In the genomic region with DNA sequence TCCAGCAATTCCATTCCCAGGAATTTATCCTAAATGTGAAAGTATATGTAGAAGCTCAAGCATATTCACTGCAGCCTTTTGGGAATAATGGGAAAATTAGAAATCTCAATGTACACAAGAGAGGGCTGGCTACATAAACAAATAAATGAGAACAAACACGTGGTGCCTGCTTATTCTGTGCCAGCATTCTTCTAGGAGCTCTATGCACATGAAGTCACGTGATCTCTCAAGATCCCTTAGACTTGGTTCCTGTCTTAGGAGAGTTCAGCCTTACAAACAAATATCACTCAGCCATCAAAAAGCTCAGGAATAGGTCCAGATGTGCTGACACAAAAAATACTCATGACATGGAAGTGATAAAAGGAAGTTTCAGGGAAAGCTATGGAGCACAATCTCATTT, we compare ENCODE assay signal across 31 cellular contexts.
"Had no signal": no experiment of that assay in that cellular context is flagged by ENCODE, and none has a peak within 500 bp of the region (broad histone marks: within the 10 kb centered on the region; RNA-seq: fewer than 3 reads in every experiment).

No MANE protein-coding gene starts in this region.

- H3K27ac ChIP-seq: adrenal gland, KMS-11, Peyer's patch, RWPE1, SJCRH30 had no signal

- H3K36me3 ChIP-seq: adrenal gland, breast epithelium, MG63, Peyer's patch, SJCRH30 had no signal

- H3K4me1 ChIP-seq: adrenal gland, breast epithelium, Peyer's patch had no signal

- ATAC-seq: activated CD4-positive, CD25-positive, alpha-beta regulatory T cell treated with anti-CD3 and anti-CD28 coated beads, Interleukin-2, amount 50 U/mL, for 24 hours; activated CD8-positive, alpha-beta T cell treated with anti-CD3 and anti-CD28 coated beads for 36 hours; activated T-cell treated with anti-CD3 and anti-CD28 coated beads, Interleukin-2, amount 50 U/mL, for 72 hours had no signal

- H3K4me3 ChIP-seq: adrenal gland, breast epithelium, MG63, Peyer's patch, SJCRH30 had no signal

- DNase-seq: activated CD4-positive, alpha-beta T cell treated with anti-CD3 and anti-CD28 coated beads for 4 hours; activated CD8-positive, alpha-beta memory T cell treated with anti-CD3 and anti-CD28 coated beads, Interleukin-2, amount 50 U/mL, for 4 hours; activated CD8-positive, alpha-beta T cell treated with anti-CD3 and anti-CD28 coated beads for 36 hours; activated gamma-delta T cell treated with Interleukin-2 at 50 U/mL for 16 hours; activated naive CD4-positive, alpha-beta T cell treated with anti-CD3 and anti-CD28 coated beads, Interleukin-2, amount 10 ng/mL, durations not matched to agents 7 days and 5 days; activated naive CD8-positive, alpha-beta T cell treated with anti-CD3 and anti-CD28 coated beads for 36 hours; activated T-cell treated with anti-CD3 and anti-CD28 coated beads, Interleukin-2, amount 50 U/mL, for 72 hours; adrenal gland; anterior cingulate cortex; caudate nucleus; MG63; MV-4-11; NCI-H1092 treated with DMSO at 0.1 percent for 48 hours; NCI-H1417 treated with DMSO at 0.1 percent for 48 hours; NCI-H1694; NCI-H2029; NCI-H2107; NCI-H2171 treated with DMSO at 0.1 percent for 48 hours; NCI-H345; NCI-H510A treated with DMSO at 0.1 percent for 48 hours; NCI-H69; NK-92 treated with Interleukin-12 subunit alpha and Interleukin-12 subunit beta, amount 100 ng/mL, for 24 hours; Peyer's patch; Right ventricle myocardium superior; SJCRH30; SK-N-SH; T-helper 1 cell had no signal

- H3K9ac ChIP-seq: KMS-11, SK-N-SH had no signal

- H3K9me3 ChIP-seq: adrenal gland, breast epithelium, MG63, Peyer's patch, SJCRH30, SK-N-SH had no signal

- H3K27me3 ChIP-seq: adrenal gland, breast epithelium, MG63, Peyer's patch, SJCRH30 had no signal

- H3K4me2 ChIP-seq: KMS-11, SK-N-SH had no signal
